ENCODE assay signal across 25 cellular contexts in genomic region chr15:62352817-62353216, GRCh38. TPM values are rescaled to one million over a fixed set of nuclear protein-coding genes. Genes with fewer than 3 reads are reported as not detected.
"Had no signal": no experiment of that assay in that cellular context is flagged by ENCODE, and none has a peak within 500 bp of the region (broad histone marks: within the 10 kb centered on the region; RNA-seq: fewer than 3 reads in every experiment).

No MANE protein-coding gene starts in this region.

- H3K27ac ChIP-seq: coronary artery, neural progenitor cell, ovary, psoas muscle, skin epidermis, spleen, testis, tibial artery had no signal

- FAIRE-seq: frontal cortex, kidney had no signal

- H3K9me3 ChIP-seq: ovary, psoas muscle, spleen, testis, tibial artery had no signal

- H3K4me3 Mint-ChIP-seq: effector memory CD8-positive, alpha-beta T cell; naive thymus-derived CD4-positive, alpha-beta T cell; nephron; neural progenitor cell; stimulated activated memory B cell treated with anti-CD40 and anti-IgM and Interleukin-4, amounts not matched to agents 10 μg/mL and 1 μg/mL and 100 μg/mL, for 72 hours; type B pancreatic cell had no signal

- H3K4me2 ChIP-seq: neural progenitor cell had no signal

- DNase-seq: effector memory CD8-positive, alpha-beta T cell; kidney; mammary epithelial cell; mesendoderm; midbrain; naive thymus-derived CD4-positive, alpha-beta T cell; nucleus accumbens; ovary; posterior cingulate gyrus; psoas muscle; right cardiac atrium; spleen; stimulated activated CD4-positive, alpha-beta T cell treated with anti-CD3 and anti-CD28 coated beads, Interleukin-4, amount 100 ng/mL, for 4 hours; stimulated activated naive CD8-positive, alpha-beta T cell treated with anti-CD3 and anti-CD28 coated beads, Interleukin-15, Interleukin-2, amounts not matched to agents 100 U/mL and 50 U/mL, for 24 hours; substantia nigra; testis; tibial artery had no signal

- H3K27ac Mint-ChIP-seq: effector memory CD8-positive, alpha-beta T cell; naive thymus-derived CD4-positive, alpha-beta T cell; nephron; stimulated activated memory B cell treated with anti-CD40 and anti-IgM and Interleukin-4, amounts not matched to agents 10 μg/mL and 1 μg/mL and 100 μg/mL, for 72 hours; type B pancreatic cell had no signal

- H2AFZ ChIP-seq: neural progenitor cell had no signal

- ATAC-seq: effector memory CD8-positive, alpha-beta T cell; left lobe of liver; naive thymus-derived CD4-positive, alpha-beta T cell; psoas muscle; right cardiac atrium; stimulated activated memory B cell treated with anti-CD40 and anti-IgM and Interleukin-4, amounts not matched to agents 10 μg/mL and 1 μg/mL and 100 μg/mL, for 72 hours; stimulated activated naive CD8-positive, alpha-beta T cell treated with anti-CD3 and anti-CD28 coated beads, Interleukin-15, Interleukin-2, amounts not matched to agents 100 U/mL and 50 U/mL, for 24 hours had no signal

- H3K36me3 ChIP-seq: neural progenitor cell, ovary, spleen, tibial artery had no signal

- H3K9ac ChIP-seq: neural progenitor cell had no signal

- H3K9me3 Mint-ChIP-seq: effector memory CD8-positive, alpha-beta T cell; naive thymus-derived CD4-positive, alpha-beta T cell; nephron; neural progenitor cell; stimulated activated memory B cell treated with anti-CD40 and anti-IgM and Interleukin-4, amounts not matched to agents 10 μg/mL and 1 μg/mL and 100 μg/mL, for 72 hours; type B pancreatic cell had no signal

- H3K4me1 ChIP-seq: psoas muscle, spleen, testis, tibial artery had no signal

- H3K27me3 ChIP-seq: neural progenitor cell, ovary, testis, tibial artery had no signal

- H3K4me1 Mint-ChIP-seq: nephron; stimulated activated memory B cell treated with anti-CD40 and anti-IgM and Interleukin-4, amounts not matched to agents 10 μg/mL and 1 μg/mL and 100 μg/mL, for 72 hours had no signal

- H3K4me3 ChIP-seq: coronary artery, neural progenitor cell, ovary, psoas muscle, skin epidermis, spleen, testis, tibial artery had no signal

- H3K36me3 Mint-ChIP-seq: naive thymus-derived CD4-positive, alpha-beta T cell; neural progenitor cell; stimulated activated memory B cell treated with anti-CD40 and anti-IgM and Interleukin-4, amounts not matched to agents 10 μg/mL and 1 μg/mL and 100 μg/mL, for 72 hours; type B pancreatic cell had no signal

RNA-seq across cellular contexts. Expression of gene TLN2, which starts 37.5 kb away (rescaled TPM):
- polyA plus RNA-seq: naive thymus-derived CD4-positive, alpha-beta T cell had no signal
